In genomic region chr1:99723251-99723650, GRCh38 we compare ENCODE assay signal across 17 cellular contexts. TPM values are rescaled to one million over a fixed set of nuclear protein-coding genes. Genes with fewer than 3 reads are reported as not detected.
DNase-seq lines count a peak whose midpoint lies in the region; ATAC-seq and TF ChIP-seq lines count a peak whose summit lies in the region.
"Had no signal": no experiment of that assay in that cellular context is flagged by ENCODE, and none has a peak within 500 bp of the region (broad histone marks: within the 10 kb centered on the region; RNA-seq: fewer than 3 reads in every experiment).

No MANE protein-coding gene starts in this region.

- H3K27me3 ChIP-seq in BE2C: no peaks in the 10 kb centered on the region
- H3K27me3 ChIP-seq: BLaER1 treated with 17β-estradiol and CSF1 and Interleukin-3, amounts not matched to agents 10 nM and 100 nM had no signal

- intact Hi-C loops in natural killer cell (cut with micrococcal nuclease): no loop called here

- no peaks in the 10 kb centered on the region for H3K36me3 ChIP-seq in HEK293 (ENCODE audit: control insufficient read depth in 2 of 2, insufficient read depth in 1 of 2, low read length in 2 of 2)
- no peaks in the 10 kb centered on the region for H3K36me3 ChIP-seq in BE2C
- H3K36me3 ChIP-seq: BLaER1 treated with 17β-estradiol and CSF1 and Interleukin-3, amounts not matched to agents 10 nM and 100 nM had no signal

- TF ChIP-seq CTCF in HEK293 (tag by site-specific recombination; IDR thresholded peaks at IDR 0.05) (no peak), WTC11 (IDR thresholded peaks at IDR 0.05) (no peak), natural killer cell (IDR thresholded peaks at IDR 0.05) (no peak), BE2C (IDR thresholded peaks at IDR 0.05; ENCODE audit: low read depth, low read length) (no peak)

- no peak for DNase-seq in WTC11 (ENCODE audit: low spot score)
- DNase-seq in central memory CD8-positive, alpha-beta T cell (ENCODE audit: low spot score in 2 of 2): no peak
- no peak for DNase-seq in natural killer cell
- DNase-seq in activated naive CD4-positive, alpha-beta T cell treated with anti-CD3 and anti-CD28 coated beads, Interleukin-2, amount 10 ng/mL, durations not matched to agents 7 days and 5 days: no peak
- DNase-seq in BE2C: no peak
- no peak for DNase-seq in hypothalamus (lab: John Stamatoyannopoulos, UW)
- DNase-seq: 8988T; ACHN; Caco-2; Calu3; CD4-positive, alpha-beta T cell; CD8-positive, alpha-beta T cell; DMS79 treated with DMSO at 0.1 percent for 48 hours; GF-D8 had no signal

- H3K4me3 ChIP-seq in HEK293 (ENCODE audit: low read depth, low read length) (no peak overlapping the region), BE2C (ENCODE audit: low read depth, low read length) (no peak overlapping the region)
- H3K4me3 ChIP-seq: BLaER1 treated with 17β-estradiol and CSF1 and Interleukin-3, amounts not matched to agents 10 nM and 100 nM had no signal

- CTCF ChIA-PET in HEK293 (lab: Yijun Ruan, JAX): no interaction called here
- CTCF ChIA-PET in WTC11 (lab: Charles Lee): no interaction called here
- CTCF ChIA-PET in activated naive CD4-positive, alpha-beta T cell treated with anti-CD3 and anti-CD28 coated beads, Interleukin-2, amount 10 ng/mL, durations not matched to agents 7 days and 5 days (lab: Charles Lee): no interaction called here

- H3K9me3 Mint-ChIP-seq in WTC11 (no peaks in the 10 kb centered on the region), natural killer cell (no peaks in the 10 kb centered on the region)
- H3K9me3 Mint-ChIP-seq in central memory CD8-positive, alpha-beta T cell: no peaks in the 10 kb centered on the region
- no peaks in the 10 kb centered on the region for H3K9me3 Mint-ChIP-seq in activated naive CD4-positive, alpha-beta T cell treated with anti-CD3 and anti-CD28 coated beads, Interleukin-2, amount 10 ng/mL, durations not matched to agents 7 days and 5 days
- H3K9me3 Mint-ChIP-seq: CD4-positive, alpha-beta T cell; CD8-positive, alpha-beta T cell had no signal

- no peak overlapping the region for H3K27ac ChIP-seq in HEK293 (ENCODE audit: extremely low read depth, low read depth, low read length)
- H3K27ac ChIP-seq: BLaER1 treated with 17β-estradiol and CSF1 and Interleukin-3, amounts not matched to agents 10 nM and 100 nM; C4-2B had no signal

- H3K9me3 ChIP-seq in HEK293 (ENCODE audit: control insufficient read depth, insufficient read depth, low read depth, low read length): no peaks in the 10 kb centered on the region
- no peaks in the 10 kb centered on the region for H3K9me3 ChIP-seq in BE2C
- H3K9me3 ChIP-seq: BLaER1 treated with 17β-estradiol and CSF1 and Interleukin-3, amounts not matched to agents 10 nM and 100 nM; Caco-2 had no signal

- H3K36me3 Mint-ChIP-seq in WTC11 (no peaks in the 10 kb centered on the region), natural killer cell (no peaks in the 10 kb centered on the region)
- H3K36me3 Mint-ChIP-seq in central memory CD8-positive, alpha-beta T cell (ENCODE audit: insufficient read depth): peaks cover 1% of the 10 kb centered on the region
- no peaks in the 10 kb centered on the region for H3K36me3 Mint-ChIP-seq in activated naive CD4-positive, alpha-beta T cell treated with anti-CD3 and anti-CD28 coated beads, Interleukin-2, amount 10 ng/mL, durations not matched to agents 7 days and 5 days

- POLR2A ChIA-PET in HEK293 (lab: Yijun Ruan, JAX) (no interaction called here), WTC11 (lab: Charles Lee) (no interaction called here)

- ATAC-seq in WTC11 (no peak), natural killer cell (no peak)
- ATAC-seq in central memory CD8-positive, alpha-beta T cell (replicated peaks; ENCODE audit: extremely low read depth, poor library complexity, severe bottlenecking): no peak
- ATAC-seq: CD8-positive, alpha-beta T cell had no signal

- H3K27me3 Mint-ChIP-seq in WTC11 (ENCODE audit: low read depth): no peaks in the 10 kb centered on the region
- no peaks in the 10 kb centered on the region for H3K27me3 Mint-ChIP-seq in central memory CD8-positive, alpha-beta T cell
- no peaks in the 10 kb centered on the region for H3K27me3 Mint-ChIP-seq in natural killer cell (ENCODE audit: low read depth in 2 of 2)
- peaks cover 4% of the 10 kb centered on the region for H3K27me3 Mint-ChIP-seq in activated naive CD4-positive, alpha-beta T cell treated with anti-CD3 and anti-CD28 coated beads, Interleukin-2, amount 10 ng/mL, durations not matched to agents 7 days and 5 days
- H3K27me3 Mint-ChIP-seq: CD4-positive, alpha-beta T cell had no signal

- H3K4me1 ChIP-seq in HEK293 (ENCODE audit: control insufficient read depth, insufficient read depth, low read length) (no peaks in the 10 kb centered on the region), BE2C (peaks cover 9% of the 10 kb centered on the region)
- H3K4me1 ChIP-seq: Caco-2 had no signal

- H3K4me1 Mint-ChIP-seq in WTC11 (peaks cover 22% of the 10 kb centered on the region), natural killer cell (no peaks in the 10 kb centered on the region)
- H3K4me1 Mint-ChIP-seq in central memory CD8-positive, alpha-beta T cell: no peaks in the 10 kb centered on the region
- H3K4me1 Mint-ChIP-seq in activated naive CD4-positive, alpha-beta T cell treated with anti-CD3 and anti-CD28 coated beads, Interleukin-2, amount 10 ng/mL, durations not matched to agents 7 days and 5 days: no peaks in the 10 kb centered on the region

- no peak overlapping the region for H3K27ac Mint-ChIP-seq in WTC11
- H3K27ac Mint-ChIP-seq in central memory CD8-positive, alpha-beta T cell (ENCODE audit: low read depth): peak overlapping the region; percentile 74
- H3K27ac Mint-ChIP-seq in natural killer cell: no peak overlapping the region
- H3K27ac Mint-ChIP-seq in activated naive CD4-positive, alpha-beta T cell treated with anti-CD3 and anti-CD28 coated beads, Interleukin-2, amount 10 ng/mL, durations not matched to agents 7 days and 5 days: no peak overlapping the region
- H3K27ac Mint-ChIP-seq: CD4-positive, alpha-beta T cell; CD8-positive, alpha-beta T cell had no signal

- H3K4me3 Mint-ChIP-seq in WTC11: no peak overlapping the region
- no peak overlapping the region for H3K4me3 Mint-ChIP-seq in central memory CD8-positive, alpha-beta T cell
- H3K4me3 Mint-ChIP-seq in natural killer cell: no peak overlapping the region
- H3K4me3 Mint-ChIP-seq in activated naive CD4-positive, alpha-beta T cell treated with anti-CD3 and anti-CD28 coated beads, Interleukin-2, amount 10 ng/mL, durations not matched to agents 7 days and 5 days: no peak overlapping the region
- H3K4me3 Mint-ChIP-seq: CD4-positive, alpha-beta T cell; CD8-positive, alpha-beta T cell had no signal

TF ChIP-seq in HEK293, 187 proteins besides CTCF, POLR2A, EP300 and RAD21:
- TF ChIP-seq AEBP2 (tag by site-specific recombination; IDR thresholded peaks at IDR 0.05; ENCODE audit: borderline replicate concordance): no peak
- TF ChIP-seq ZNF169 (tag by site-specific recombination; IDR thresholded peaks at IDR 0.05): no peak
- peak; percentile 68; the same call in 1 of the 2 replicates for TF ChIP-seq ZNF121 (tag by site-specific recombination; IDR thresholded peaks at IDR 0.05)

TF ChIP-seq in WTC11, 78 proteins besides CTCF, POLR2A, EP300 and RAD21:
- TF ChIP-seq ZNF121 (CRISPR knock-in tag; IDR thresholded peaks at IDR 0.05) (peak; percentile 67; the same call in 1 of the 2 replicates), AR (CRISPR knock-in tag; IDR thresholded peaks at IDR 0.05) (no peak), GRHL2 (CRISPR knock-in tag; IDR thresholded peaks at IDR 0.05; ENCODE audit: insufficient replicate concordance, severe bottlenecking) (no peak)

RNA-seq across cellular contexts. Expression of gene FRRS1, which starts 43.2 kb away (rescaled TPM):
- total RNA-seq in WTC11 (2021) (6.0 to 6.2 TPM (median 6.1 TPM) in 3 replicates), natural killer cell (1 to 10 TPM; 1.0 to 3.3 (median 3.0) TPM)
- polyA plus RNA-seq in BE2C (2012; ENCODE audit: insufficient read depth, insufficient read length, low read depth): 0.22 TPM

Comparison
In these comparisons a context has a peak if more than half of its experiments do, and no peak if none do; other contexts are left out.
1. Of the 8 proteins assayed by ChIP-seq in both HEK293 and WTC11: peak only in HEK293: none; only in WTC11: none; in both: ZNF121; in neither: 7.